ENCODE assay signal across 1 cellular context in the genomic region with DNA sequence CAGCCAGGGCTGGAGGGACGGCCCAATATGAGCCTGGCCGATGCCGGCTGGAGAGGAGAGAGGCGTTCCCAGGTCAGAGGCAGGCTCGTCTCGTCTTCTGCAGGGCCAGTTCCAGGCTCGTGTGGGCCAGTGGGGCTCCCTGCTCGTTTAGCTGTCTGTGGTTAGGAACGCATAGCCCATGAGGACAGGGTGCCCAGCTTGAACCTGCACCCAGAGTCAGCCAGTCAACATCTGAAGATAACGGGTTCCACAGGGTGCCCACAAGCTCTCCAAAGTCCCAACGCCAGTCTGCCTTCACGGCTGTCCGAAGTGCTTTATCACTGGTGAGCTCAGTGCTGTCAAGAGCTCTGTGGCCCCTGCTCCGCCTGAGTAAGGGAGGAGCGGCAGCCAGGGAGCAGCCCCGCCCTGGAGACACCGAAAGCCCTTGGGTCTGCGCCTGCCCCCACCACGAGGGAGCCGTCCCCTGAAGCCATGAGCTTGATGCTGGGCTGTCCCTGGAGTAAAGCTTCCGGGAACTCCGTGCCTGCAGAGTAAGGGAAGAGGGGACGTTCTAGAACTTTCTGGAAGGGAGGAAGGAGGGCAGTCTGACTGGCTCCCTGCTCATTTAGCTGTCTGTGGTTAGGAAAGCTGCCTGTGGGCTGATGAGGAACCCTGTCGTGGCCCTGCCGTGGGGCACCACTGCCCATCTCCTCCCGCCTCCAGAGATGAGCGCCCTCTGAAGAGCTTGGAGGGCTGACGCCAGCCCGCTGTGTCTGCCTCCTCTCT.
A peak's percentile ranks its signal among the peaks of the same experiment; 100 is the strongest.
TF ChIP-seq lines count a peak whose summit lies in the region.

No MANE protein-coding gene starts in this region.

TF ChIP-seq in HepG2, 621 proteins besides CTCF, POLR2A, EP300 and RAD21 (continued from another document and continues in another):
- TF ChIP-seq, protein P1, sequence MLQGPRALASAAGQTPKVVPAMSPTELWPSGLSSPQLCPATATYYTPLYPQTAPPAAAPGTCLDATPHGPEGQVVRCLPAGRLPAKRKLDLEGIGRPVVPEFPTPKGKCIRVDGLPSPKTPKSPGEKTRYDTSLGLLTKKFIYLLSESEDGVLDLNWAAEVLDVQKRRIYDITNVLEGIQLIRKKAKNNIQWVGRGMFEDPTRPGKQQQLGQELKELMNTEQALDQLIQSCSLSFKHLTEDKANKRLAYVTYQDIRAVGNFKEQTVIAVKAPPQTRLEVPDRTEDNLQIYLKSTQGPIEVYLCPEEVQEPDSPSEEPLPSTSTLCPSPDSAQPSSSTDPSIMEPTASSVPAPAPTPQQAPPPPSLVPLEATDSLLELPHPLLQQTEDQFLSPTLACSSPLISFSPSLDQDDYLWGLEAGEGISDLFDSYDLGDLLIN (CRISPR knock-in tag; IDR thresholded peaks at IDR 0.05; ENCODE audit: borderline replicate concordance): no peak
- TF ChIP-seq KDM1A (CRISPR knock-in tag; IDR thresholded peaks at IDR 0.05) (no peak), CCAR2 (optimal IDR thresholded peaks at IDR 0.05; ENCODE audit: low read depth, low read length) (no peak), EHMT2 (IDR thresholded peaks at IDR 0.05; ENCODE audit: borderline replicate concordance, low read depth, low read length) (no peak), ZNF563 (CRISPR knock-in tag; IDR thresholded peaks at IDR 0.05) (no peak), ZEB1 (IDR thresholded peaks at IDR 0.05; ENCODE audit: insufficient replicate concordance, low read depth) (no peak), ZNF747 (CRISPR knock-in tag; IDR thresholded peaks at IDR 0.05; ENCODE audit: borderline replicate concordance) (no peak), PRPF4 (IDR thresholded peaks at IDR 0.05; ENCODE audit: low read depth, low read length, poor library complexity, severe bottlenecking) (no peak), ZNF549 (CRISPR knock-in tag; IDR thresholded peaks at IDR 0.05) (no peak), ZNF20 (CRISPR knock-in tag; IDR thresholded peaks at IDR 0.05) (no peak), ZNF598 (CRISPR knock-in tag; IDR thresholded peaks at IDR 0.05; ENCODE audit: borderline replicate concordance) (no peak), RARA (CRISPR knock-in tag; IDR thresholded peaks at IDR 0.05) (no peak), HOXA3 (CRISPR knock-in tag; IDR thresholded peaks at IDR 0.05) (no peak), ZNF879 (CRISPR knock-in tag; IDR thresholded peaks at IDR 0.05) (no peak), CBX5 (CRISPR knock-in tag; IDR thresholded peaks at IDR 0.05; ENCODE audit: borderline replicate concordance) (0 out of 2 replicates have a peak, but pooled peaks have one; percentile 25), CCDC6 (CRISPR knock-in tag; IDR thresholded peaks at IDR 0.05) (no peak), MYC (CRISPR knock-in tag; IDR thresholded peaks at IDR 0.05; ENCODE audit: borderline replicate concordance) (no peak; the same call in 1 of the 2 replicates), HNRNPL (IDR thresholded peaks at IDR 0.05; ENCODE audit: low read depth, low read length) (no peak), EEA1 (CRISPR knock-in tag; IDR thresholded peaks at IDR 0.05; ENCODE audit: borderline replicate concordance) (0 out of 2 replicates have a peak, but pooled peaks have one; percentile 25), ZNF292 (CRISPR knock-in tag; IDR thresholded peaks at IDR 0.05; ENCODE audit: borderline replicate concordance, low read depth) (0 out of 2 replicates have a peak, but pooled peaks have one; percentile 37), HOXA5 (CRISPR knock-in tag; IDR thresholded peaks at IDR 0.05) (no peak), ZNF33B (CRISPR knock-in tag; IDR thresholded peaks at IDR 0.05) (no peak), GABPA (IDR thresholded peaks at IDR 0.05; ENCODE audit: low read depth, low read length) (0 out of 2 replicates have a peak, but pooled peaks have one; percentile 9), GABPA (CRISPR knock-in tag; IDR thresholded peaks at IDR 0.05; ENCODE audit: low read depth) (no peak), ZC3H13 (CRISPR knock-in tag; IDR thresholded peaks at IDR 0.05) (no peak), TCF7 (IDR thresholded peaks at IDR 0.05; ENCODE audit: low read depth) (no peak), ZNF451 (CRISPR knock-in tag; IDR thresholded peaks at IDR 0.05) (no peak)
- TF ChIP-seq, protein P2, sequence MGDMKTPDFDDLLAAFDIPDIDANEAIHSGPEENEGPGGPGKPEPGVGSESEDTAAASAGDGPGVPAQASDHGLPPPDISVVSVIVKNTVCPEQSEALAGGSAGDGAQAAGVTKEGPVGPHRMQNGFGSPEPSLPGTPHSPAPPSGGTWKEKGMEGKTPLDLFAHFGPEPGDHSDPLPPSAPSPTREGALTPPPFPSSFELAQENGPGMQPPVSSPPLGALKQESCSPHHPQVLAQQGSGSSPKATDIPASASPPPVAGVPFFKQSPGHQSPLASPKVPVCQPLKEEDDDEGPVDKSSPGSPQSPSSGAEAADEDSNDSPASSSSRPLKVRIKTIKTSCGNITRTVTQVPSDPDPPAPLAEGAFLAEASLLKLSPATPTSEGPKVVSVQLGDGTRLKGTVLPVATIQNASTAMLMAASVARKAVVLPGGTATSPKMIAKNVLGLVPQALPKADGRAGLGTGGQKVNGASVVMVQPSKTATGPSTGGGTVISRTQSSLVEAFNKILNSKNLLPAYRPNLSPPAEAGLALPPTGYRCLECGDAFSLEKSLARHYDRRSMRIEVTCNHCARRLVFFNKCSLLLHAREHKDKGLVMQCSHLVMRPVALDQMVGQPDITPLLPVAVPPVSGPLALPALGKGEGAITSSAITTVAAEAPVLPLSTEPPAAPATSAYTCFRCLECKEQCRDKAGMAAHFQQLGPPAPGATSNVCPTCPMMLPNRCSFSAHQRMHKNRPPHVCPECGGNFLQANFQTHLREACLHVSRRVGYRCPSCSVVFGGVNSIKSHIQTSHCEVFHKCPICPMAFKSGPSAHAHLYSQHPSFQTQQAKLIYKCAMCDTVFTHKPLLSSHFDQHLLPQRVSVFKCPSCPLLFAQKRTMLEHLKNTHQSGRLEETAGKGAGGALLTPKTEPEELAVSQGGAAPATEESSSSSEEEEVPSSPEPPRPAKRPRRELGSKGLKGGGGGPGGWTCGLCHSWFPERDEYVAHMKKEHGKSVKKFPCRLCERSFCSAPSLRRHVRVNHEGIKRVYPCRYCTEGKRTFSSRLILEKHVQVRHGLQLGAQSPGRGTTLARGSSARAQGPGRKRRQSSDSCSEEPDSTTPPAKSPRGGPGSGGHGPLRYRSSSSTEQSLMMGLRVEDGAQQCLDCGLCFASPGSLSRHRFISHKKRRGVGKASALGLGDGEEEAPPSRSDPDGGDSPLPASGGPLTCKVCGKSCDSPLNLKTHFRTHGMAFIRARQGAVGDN (CRISPR knock-in tag; IDR thresholded peaks at IDR 0.05): peak; percentile 92
- TF ChIP-seq, protein P3, sequence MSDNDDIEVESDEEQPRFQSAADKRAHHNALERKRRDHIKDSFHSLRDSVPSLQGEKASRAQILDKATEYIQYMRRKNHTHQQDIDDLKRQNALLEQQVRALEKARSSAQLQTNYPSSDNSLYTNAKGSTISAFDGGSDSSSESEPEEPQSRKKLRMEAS (IDR thresholded peaks at IDR 0.05): peak; percentile 50
- TF ChIP-seq, protein P4, sequence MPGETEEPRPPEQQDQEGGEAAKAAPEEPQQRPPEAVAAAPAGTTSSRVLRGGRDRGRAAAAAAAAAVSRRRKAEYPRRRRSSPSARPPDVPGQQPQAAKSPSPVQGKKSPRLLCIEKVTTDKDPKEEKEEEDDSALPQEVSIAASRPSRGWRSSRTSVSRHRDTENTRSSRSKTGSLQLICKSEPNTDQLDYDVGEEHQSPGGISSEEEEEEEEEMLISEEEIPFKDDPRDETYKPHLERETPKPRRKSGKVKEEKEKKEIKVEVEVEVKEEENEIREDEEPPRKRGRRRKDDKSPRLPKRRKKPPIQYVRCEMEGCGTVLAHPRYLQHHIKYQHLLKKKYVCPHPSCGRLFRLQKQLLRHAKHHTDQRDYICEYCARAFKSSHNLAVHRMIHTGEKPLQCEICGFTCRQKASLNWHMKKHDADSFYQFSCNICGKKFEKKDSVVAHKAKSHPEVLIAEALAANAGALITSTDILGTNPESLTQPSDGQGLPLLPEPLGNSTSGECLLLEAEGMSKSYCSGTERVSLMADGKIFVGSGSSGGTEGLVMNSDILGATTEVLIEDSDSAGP (CRISPR knock-in tag; IDR thresholded peaks at IDR 0.05; ENCODE audit: borderline replicate concordance): 0 out of 2 replicates have a peak, but pooled peaks have one; percentile 30
- TF ChIP-seq, protein P5, sequence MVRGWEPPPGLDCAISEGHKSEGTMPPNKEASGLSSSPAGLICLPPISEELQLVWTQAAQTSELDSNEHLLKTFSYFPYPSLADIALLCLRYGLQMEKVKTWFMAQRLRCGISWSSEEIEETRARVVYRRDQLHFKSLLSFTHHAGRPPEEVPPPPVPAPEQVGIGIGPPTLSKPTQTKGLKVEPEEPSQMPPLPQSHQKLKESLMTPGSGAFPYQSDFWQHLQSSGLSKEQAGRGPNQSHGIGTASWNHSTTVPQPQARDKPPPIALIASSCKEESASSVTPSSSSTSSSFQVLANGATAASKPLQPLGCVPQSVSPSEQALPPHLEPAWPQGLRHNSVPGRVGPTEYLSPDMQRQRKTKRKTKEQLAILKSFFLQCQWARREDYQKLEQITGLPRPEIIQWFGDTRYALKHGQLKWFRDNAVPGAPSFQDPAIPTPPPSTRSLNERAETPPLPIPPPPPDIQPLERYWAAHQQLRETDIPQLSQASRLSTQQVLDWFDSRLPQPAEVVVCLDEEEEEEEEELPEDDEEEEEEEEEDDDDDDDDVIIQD (CRISPR knock-in tag; IDR thresholded peaks at IDR 0.05; ENCODE audit: low read depth): no peak
- TF ChIP-seq, protein P6, sequence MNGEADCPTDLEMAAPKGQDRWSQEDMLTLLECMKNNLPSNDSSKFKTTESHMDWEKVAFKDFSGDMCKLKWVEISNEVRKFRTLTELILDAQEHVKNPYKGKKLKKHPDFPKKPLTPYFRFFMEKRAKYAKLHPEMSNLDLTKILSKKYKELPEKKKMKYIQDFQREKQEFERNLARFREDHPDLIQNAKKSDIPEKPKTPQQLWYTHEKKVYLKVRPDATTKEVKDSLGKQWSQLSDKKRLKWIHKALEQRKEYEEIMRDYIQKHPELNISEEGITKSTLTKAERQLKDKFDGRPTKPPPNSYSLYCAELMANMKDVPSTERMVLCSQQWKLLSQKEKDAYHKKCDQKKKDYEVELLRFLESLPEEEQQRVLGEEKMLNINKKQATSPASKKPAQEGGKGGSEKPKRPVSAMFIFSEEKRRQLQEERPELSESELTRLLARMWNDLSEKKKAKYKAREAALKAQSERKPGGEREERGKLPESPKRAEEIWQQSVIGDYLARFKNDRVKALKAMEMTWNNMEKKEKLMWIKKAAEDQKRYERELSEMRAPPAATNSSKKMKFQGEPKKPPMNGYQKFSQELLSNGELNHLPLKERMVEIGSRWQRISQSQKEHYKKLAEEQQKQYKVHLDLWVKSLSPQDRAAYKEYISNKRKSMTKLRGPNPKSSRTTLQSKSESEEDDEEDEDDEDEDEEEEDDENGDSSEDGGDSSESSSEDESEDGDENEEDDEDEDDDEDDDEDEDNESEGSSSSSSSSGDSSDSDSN (CRISPR knock-in tag; IDR thresholded peaks at IDR 0.05): peak; percentile 40; the same call in 1 of the 2 replicates
- TF ChIP-seq, protein P7, sequence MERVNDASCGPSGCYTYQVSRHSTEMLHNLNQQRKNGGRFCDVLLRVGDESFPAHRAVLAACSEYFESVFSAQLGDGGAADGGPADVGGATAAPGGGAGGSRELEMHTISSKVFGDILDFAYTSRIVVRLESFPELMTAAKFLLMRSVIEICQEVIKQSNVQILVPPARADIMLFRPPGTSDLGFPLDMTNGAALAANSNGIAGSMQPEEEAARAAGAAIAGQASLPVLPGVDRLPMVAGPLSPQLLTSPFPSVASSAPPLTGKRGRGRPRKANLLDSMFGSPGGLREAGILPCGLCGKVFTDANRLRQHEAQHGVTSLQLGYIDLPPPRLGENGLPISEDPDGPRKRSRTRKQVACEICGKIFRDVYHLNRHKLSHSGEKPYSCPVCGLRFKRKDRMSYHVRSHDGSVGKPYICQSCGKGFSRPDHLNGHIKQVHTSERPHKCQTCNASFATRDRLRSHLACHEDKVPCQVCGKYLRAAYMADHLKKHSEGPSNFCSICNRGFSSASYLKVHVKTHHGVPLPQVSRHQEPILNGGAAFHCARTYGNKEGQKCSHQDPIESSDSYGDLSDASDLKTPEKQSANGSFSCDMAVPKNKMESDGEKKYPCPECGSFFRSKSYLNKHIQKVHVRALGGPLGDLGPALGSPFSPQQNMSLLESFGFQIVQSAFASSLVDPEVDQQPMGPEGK (CRISPR knock-in tag; IDR thresholded peaks at IDR 0.05): peak; percentile 60
- TF ChIP-seq, protein P8, sequence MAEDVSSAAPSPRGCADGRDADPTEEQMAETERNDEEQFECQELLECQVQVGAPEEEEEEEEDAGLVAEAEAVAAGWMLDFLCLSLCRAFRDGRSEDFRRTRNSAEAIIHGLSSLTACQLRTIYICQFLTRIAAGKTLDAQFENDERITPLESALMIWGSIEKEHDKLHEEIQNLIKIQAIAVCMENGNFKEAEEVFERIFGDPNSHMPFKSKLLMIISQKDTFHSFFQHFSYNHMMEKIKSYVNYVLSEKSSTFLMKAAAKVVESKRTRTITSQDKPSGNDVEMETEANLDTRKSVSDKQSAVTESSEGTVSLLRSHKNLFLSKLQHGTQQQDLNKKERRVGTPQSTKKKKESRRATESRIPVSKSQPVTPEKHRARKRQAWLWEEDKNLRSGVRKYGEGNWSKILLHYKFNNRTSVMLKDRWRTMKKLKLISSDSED (CRISPR knock-in tag; IDR thresholded peaks at IDR 0.05): no peak
- TF ChIP-seq, protein P9, sequence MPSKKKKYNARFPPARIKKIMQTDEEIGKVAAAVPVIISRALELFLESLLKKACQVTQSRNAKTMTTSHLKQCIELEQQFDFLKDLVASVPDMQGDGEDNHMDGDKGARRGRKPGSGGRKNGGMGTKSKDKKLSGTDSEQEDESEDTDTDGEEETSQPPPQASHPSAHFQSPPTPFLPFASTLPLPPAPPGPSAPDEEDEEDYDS (CRISPR knock-in tag; IDR thresholded peaks at IDR 0.05): no peak
- TF ChIP-seq, protein P10, sequence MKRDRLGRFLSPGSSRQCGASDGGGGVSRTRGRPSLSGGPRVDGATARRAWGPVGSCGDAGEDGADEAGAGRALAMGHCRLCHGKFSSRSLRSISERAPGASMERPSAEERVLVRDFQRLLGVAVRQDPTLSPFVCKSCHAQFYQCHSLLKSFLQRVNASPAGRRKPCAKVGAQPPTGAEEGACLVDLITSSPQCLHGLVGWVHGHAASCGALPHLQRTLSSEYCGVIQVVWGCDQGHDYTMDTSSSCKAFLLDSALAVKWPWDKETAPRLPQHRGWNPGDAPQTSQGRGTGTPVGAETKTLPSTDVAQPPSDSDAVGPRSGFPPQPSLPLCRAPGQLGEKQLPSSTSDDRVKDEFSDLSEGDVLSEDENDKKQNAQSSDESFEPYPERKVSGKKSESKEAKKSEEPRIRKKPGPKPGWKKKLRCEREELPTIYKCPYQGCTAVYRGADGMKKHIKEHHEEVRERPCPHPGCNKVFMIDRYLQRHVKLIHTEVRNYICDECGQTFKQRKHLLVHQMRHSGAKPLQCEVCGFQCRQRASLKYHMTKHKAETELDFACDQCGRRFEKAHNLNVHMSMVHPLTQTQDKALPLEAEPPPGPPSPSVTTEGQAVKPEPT (CRISPR knock-in tag; IDR thresholded peaks at IDR 0.05; ENCODE audit: low read depth): no peak
- TF ChIP-seq, protein P11, sequence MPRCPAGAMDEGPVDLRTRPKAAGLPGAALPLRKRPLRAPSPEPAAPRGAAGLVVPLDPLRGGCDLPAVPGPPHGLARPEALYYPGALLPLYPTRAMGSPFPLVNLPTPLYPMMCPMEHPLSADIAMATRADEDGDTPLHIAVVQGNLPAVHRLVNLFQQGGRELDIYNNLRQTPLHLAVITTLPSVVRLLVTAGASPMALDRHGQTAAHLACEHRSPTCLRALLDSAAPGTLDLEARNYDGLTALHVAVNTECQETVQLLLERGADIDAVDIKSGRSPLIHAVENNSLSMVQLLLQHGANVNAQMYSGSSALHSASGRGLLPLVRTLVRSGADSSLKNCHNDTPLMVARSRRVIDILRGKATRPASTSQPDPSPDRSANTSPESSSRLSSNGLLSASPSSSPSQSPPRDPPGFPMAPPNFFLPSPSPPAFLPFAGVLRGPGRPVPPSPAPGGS (CRISPR knock-in tag; IDR thresholded peaks at IDR 0.05): 0 out of 2 replicates have a peak, but pooled peaks have one; percentile 11
